In genomic region chr14:103361868-103362267, GRCh38 we compare ENCODE assay signal across 11 cellular contexts. TPM values are rescaled to one million over a fixed set of nuclear protein-coding genes. Genes with fewer than 3 reads are reported as not detected.
DNase-seq lines count a peak whose midpoint lies in the region; ATAC-seq, FAIRE-seq and TF ChIP-seq lines count a peak whose summit lies in the region.
"Had no signal": no experiment of that assay in that cellular context is flagged by ENCODE, and none has a peak within 500 bp of the region (broad histone marks: within the 10 kb centered on the region; RNA-seq: fewer than 3 reads in every experiment).

No MANE protein-coding gene starts in this region.

- peaks cover 31% of the 10 kb centered on the region for H3K9me3 ChIP-seq in PC-9 (ENCODE audit: insufficient read depth, low read depth)

- peak overlapping the region; percentile 35 for H3K4me2 ChIP-seq in PC-9

- BruUV-seq in PC-9 (replicated peaks; lab: Mats Ljungman, UMichigan) = no TSS peak

- no peaks in the 10 kb centered on the region for H3K79me2 ChIP-seq in PC-9 (ENCODE audit: low read depth)

- peaks cover 13% of the 10 kb centered on the region; the same call in 1 of the 2 replicates for H3K36me3 ChIP-seq in PC-9 (ENCODE audit: low read depth)

- FAIRE-seq in H54 (lab: Jason Lieb, UNC) = peak; percentile 95
- FAIRE-seq: GM18507 had no signal

- peak overlapping the region; percentile 46 for H2AFZ ChIP-seq in PC-9

- H3K27me3 ChIP-seq in PC-9 (ENCODE audit: insufficient read depth, low read depth) = no peaks in the 10 kb centered on the region
- H3K27me3 ChIP-seq: dorsolateral prefrontal cortex had no signal

- intact Hi-C loops in PC-9 (cut with micrococcal nuclease; ENCODE audit: unreplicated experiment) (no loop called here), sciatic nerve (cut with DNase I) (no loop called here)

- H3K27ac ChIP-seq in PC-9 (peak overlapping the region; percentile 86), epithelial cell of prostate (peak overlapping the region; percentile 99)
- H3K27ac ChIP-seq: dorsolateral prefrontal cortex had no signal

- CTCF ChIA-PET in PC-9 (lab: Charles Lee) = interaction anchor here (0.6 kb wide), 1 partner anchor 347 kb away, joined by 3 read pairs; no protein-coding TSS in a partner anchor

- peak overlapping the region; percentile 4; the same call in 1 of the 2 replicates for H3K4me3 ChIP-seq in PC-9
- H3K4me3 ChIP-seq: dorsolateral prefrontal cortex had no signal

- H4K20me1 ChIP-seq in PC-9 (ENCODE audit: insufficient read depth) = no peaks in the 10 kb centered on the region

- POLR2A ChIA-PET in PC-9 (lab: Charles Lee; ENCODE audit: unreplicated experiment) = interaction anchor here (0.6 to 0.7 kb wide), 3 partner anchors 15 to 266 kb away, joined by 3 to 6 read pairs (median 4); no protein-coding TSS in a partner anchor

- H3K4me1 ChIP-seq in PC-9 (replicated peaks; ENCODE audit: insufficient read depth) = peaks cover 26% of the 10 kb centered on the region

- TF ChIP-seq POLR2A in H54 (IDR thresholded peaks at IDR 0.05; ENCODE audit: low read depth, low read length) = no peak

- H3K9me2 ChIP-seq in PC-9 (ENCODE audit: insufficient read depth) = no peaks in the 10 kb centered on the region

- ATAC-seq in sciatic nerve (no peak), HG03045 (IDR thresholded peaks at IDR 0.05; ENCODE audit: unreplicated experiment) (no peak)

- DNase-seq in H54 (ENCODE audit: insufficient read length, low spot score) = no peak
- peak; percentile 58 to 99 for DNase-seq in PC-9
- DNase-seq in epithelial cell of prostate (ENCODE audit: low read depth, low spot score) = peak; percentile 94
- DNase-seq in sciatic nerve (ENCODE audit: low spot score) = peak; percentile 21
- no peak for DNase-seq in NCI-H69 (lab: John Stamatoyannopoulos, UW)
- DNase-seq in NCI-H146 treated with DMSO at 0.1 percent for 48 hours (lab: John Stamatoyannopoulos, UW; ENCODE audit: unreplicated experiment) = no peak
- no peak for DNase-seq in occipital lobe (lab: John Stamatoyannopoulos, UW)
- DNase-seq: dorsolateral prefrontal cortex, NCI-H2107 had no signal

- peaks cover 35% of the 10 kb centered on the region for H3F3A ChIP-seq in PC-9 (ENCODE audit: insufficient read depth, low read depth)

- no peak for TF ChIP-seq CTCF in PC-9 (conservative IDR thresholded peaks at IDR 0.05)

RNA-seq across cellular contexts. Expression of gene MARK3, which starts 23.3 kb away (rescaled TPM):
- total RNA-seq in PC-9 (2021) = 189 and 191 TPM in 2 replicates
- total RNA-seq in sciatic nerve = 104 TPM
- total RNA-seq in occipital lobe = 146 TPM

RNA-seq across cellular contexts. Expression of gene EIF5, which starts 27.8 kb away (rescaled TPM):
- total RNA-seq in PC-9 (2021) = 310 and 330 TPM in 2 replicates
- 186 TPM for total RNA-seq in sciatic nerve
- total RNA-seq in occipital lobe = 122 TPM

Comparison
In these comparisons a context has a peak if more than half of its experiments do, and no peak if none do; other contexts are left out.
1. DNase-seq: peak in PC-9 (2 of 2), epithelial cell of prostate (single experiment) and sciatic nerve (single experiment); none in H54 (single experiment), NCI-H69 (single experiment), NCI-H146 treated with DMSO at 0.1 percent for 48 hours (single experiment) and occipital lobe (single experiment).